26 cellular contexts compared by ENCODE assay signal in genomic region chr13:113663934-113664333, GRCh38. TPM values are rescaled to one million over a fixed set of nuclear protein-coding genes. Genes with fewer than 3 reads are reported as not detected.
DNase-seq lines count a peak whose midpoint lies in the region; ATAC-seq and TF ChIP-seq lines count a peak whose summit lies in the region.
"Had no signal": no experiment of that assay in that cellular context is flagged by ENCODE, and none has a peak within 500 bp of the region (broad histone marks: within the 10 kb centered on the region; RNA-seq: fewer than 3 reads in every experiment).

No MANE protein-coding gene starts in this region.

- H3K36me3 Mint-ChIP-seq in natural killer cell: peaks cover 12% of the 10 kb centered on the region
- peaks cover 11% of the 10 kb centered on the region for H3K36me3 Mint-ChIP-seq in natural killer cell treated with Interleukin-12 subunit alpha and Interleukin-12 subunit beta and Interleukin-15 and Interleukin-18, amount 100 ng/mL, for 72 hours

- no peaks in the 10 kb centered on the region for H3K4me1 Mint-ChIP-seq in natural killer cell
- peaks cover 0 to 4% of the 10 kb centered on the region in 2 donors for H3K4me1 Mint-ChIP-seq in natural killer cell treated with Interleukin-12 subunit alpha and Interleukin-12 subunit beta and Interleukin-15 and Interleukin-18, amount 100 ng/mL, for 72 hours (ENCODE audit: low read depth in 2 of 2)

- no peaks in the 10 kb centered on the region for H3K27me3 Mint-ChIP-seq in natural killer cell (ENCODE audit: low read depth in 2 of 2)
- H3K27me3 Mint-ChIP-seq in natural killer cell treated with Interleukin-12 subunit alpha and Interleukin-12 subunit beta and Interleukin-15 and Interleukin-18, amount 100 ng/mL, for 72 hours: no peaks in the 10 kb centered on the region
- H3K27me3 Mint-ChIP-seq: CD4-positive, alpha-beta T cell had no signal

- no peak overlapping the region for H3K27ac Mint-ChIP-seq in natural killer cell
- no peak overlapping the region for H3K27ac Mint-ChIP-seq in natural killer cell treated with Interleukin-12 subunit alpha and Interleukin-12 subunit beta and Interleukin-15 and Interleukin-18, amount 100 ng/mL, for 72 hours
- H3K27ac Mint-ChIP-seq: CD4-positive, alpha-beta T cell; dendritic cell treated with granulocyte-macrophage colony-stimulating factor and Interleukin-4, amounts not matched to agents 40 ng/mL and 50 ng/mL, for 4 days; HFFc6; T-helper 2 cell treated with Interferon-gamma antibody and Interleukin-4, amounts not matched to agents 5 μg/mL and 100 μg/mL, for 36 hours had no signal

- no peaks in the 10 kb centered on the region for H3K27me3 ChIP-seq in dorsolateral prefrontal cortex
- H3K27me3 ChIP-seq: cardiac muscle cell had no signal

- ATAC-seq in natural killer cell (no peak), sciatic nerve (no peak), HG03571 (IDR thresholded peaks at IDR 0.05; ENCODE audit: unreplicated experiment) (no peak), HG03432 (IDR thresholded peaks at IDR 0.05; ENCODE audit: unreplicated experiment) (no peak)
- no peak for ATAC-seq in natural killer cell treated with Interleukin-12 subunit alpha and Interleukin-12 subunit beta and Interleukin-15 and Interleukin-18, amount 100 ng/mL, for 72 hours
- ATAC-seq: psoas muscle, SK-N-SH treated with all-trans-retinoic acid at 6 μM for 48 hours had no signal

- intact Hi-C loops in natural killer cell (cut with micrococcal nuclease): no loop called here
- intact Hi-C loops in dorsolateral prefrontal cortex (cut with DNase I): no loop called here
- intact Hi-C loops in sciatic nerve (cut with DNase I): no loop called here

- H3K4me3 Mint-ChIP-seq in natural killer cell: no peak overlapping the region
- H3K4me3 Mint-ChIP-seq in natural killer cell treated with Interleukin-12 subunit alpha and Interleukin-12 subunit beta and Interleukin-15 and Interleukin-18, amount 100 ng/mL, for 72 hours: no peak overlapping the region
- H3K4me3 Mint-ChIP-seq: CD4-positive, alpha-beta T cell; dendritic cell treated with granulocyte-macrophage colony-stimulating factor and Interleukin-4, amounts not matched to agents 40 ng/mL and 50 ng/mL, for 4 days; HFFc6; T-helper 2 cell treated with Interferon-gamma antibody and Interleukin-4, amounts not matched to agents 5 μg/mL and 100 μg/mL, for 36 hours had no signal

- DNase-seq in natural killer cell (peak; percentile 10), dorsolateral prefrontal cortex (peak in 6 of 10 donors; percentile 8 to 26 (median 14)), sciatic nerve (ENCODE audit: low spot score) (peak; percentile 30), AML-193 (lab: John Stamatoyannopoulos, UW) (no peak)
- no peak for DNase-seq in natural killer cell treated with Interleukin-12 subunit alpha and Interleukin-12 subunit beta and Interleukin-15 and Interleukin-18, amount 100 ng/mL, for 72 hours (ENCODE audit: low spot score)
- DNase-seq: activated CD4-positive, alpha-beta T cell treated with anti-CD3 and anti-CD28 coated beads, Interleukin-2, amount 50 U/mL, for 48 hours; activated CD8-positive, alpha-beta memory T cell treated with anti-CD3 and anti-CD28 coated beads, Interleukin-2, amount 50 U/mL, for 48 hours; GM23248; HFFc6; mammary epithelial cell; NCI-H1105; NCI-H2081; small intestine; stimulated activated CD4-positive, alpha-beta T cell treated with anti-CD3 and anti-CD28 coated beads, Interleukin-2, amount 100 ng/mL, for 24 hours had no signal

- no peak overlapping the region for H3K27ac ChIP-seq in dorsolateral prefrontal cortex
- H3K27ac ChIP-seq: cardiac muscle cell, GM23248, neutrophil, psoas muscle had no signal

- H3K4me3 ChIP-seq in dorsolateral prefrontal cortex: no peak overlapping the region
- H3K4me3 ChIP-seq: cardiac muscle cell, GM23248, psoas muscle had no signal

- TF ChIP-seq CTCF in natural killer cell (IDR thresholded peaks at IDR 0.05): no peak
- no peak for TF ChIP-seq CTCF in dorsolateral prefrontal cortex (IDR thresholded peaks at IDR 0.05 in 54 of 56, conservative IDR thresholded peaks at IDR 0.05 in 2 of 56; ENCODE audit: low read depth in 1 of 56, partially characterized antibody in 56 of 56)

- H3K9me3 Mint-ChIP-seq in natural killer cell: peaks cover 4 to 7% of the 10 kb centered on the region in 2 donors
- peaks cover 7% of the 10 kb centered on the region for H3K9me3 Mint-ChIP-seq in natural killer cell treated with Interleukin-12 subunit alpha and Interleukin-12 subunit beta and Interleukin-15 and Interleukin-18, amount 100 ng/mL, for 72 hours

RNA-seq across cellular contexts. Expression of gene GRK1, which starts 3.1 kb away (rescaled TPM):
- total RNA-seq in natural killer cell (not detected), dorsolateral prefrontal cortex (1 to 10 TPM in 10 of 120 experiments, under 1 TPM in 87, not detected in 23; 0.12 to 2.2 (median 0.44) TPM), sciatic nerve (0.09 TPM)
- total RNA-seq in natural killer cell treated with Interleukin-12 subunit alpha and Interleukin-12 subunit beta and Interleukin-15 and Interleukin-18, amount 100 ng/mL, for 72 hours: under 1 TPM in 1 of 2 donors, not detected in 1; 0.14 TPM
- total RNA-seq: CD4-positive, alpha-beta T cell; endothelial cell of umbilical vein; GM23248; HFFc6; kidney epithelial cell; M059J had no signal

RNA-seq across cellular contexts. Expression of gene ATP4B, which starts 5.9 kb away (rescaled TPM):
- total RNA-seq in natural killer cell (not detected), dorsolateral prefrontal cortex (not detected), sciatic nerve (not detected)
- not detected for total RNA-seq in natural killer cell treated with Interleukin-12 subunit alpha and Interleukin-12 subunit beta and Interleukin-15 and Interleukin-18, amount 100 ng/mL, for 72 hours
- total RNA-seq: cardiac muscle cell; CD4-positive, alpha-beta T cell; endothelial cell of umbilical vein; GM23248; HFFc6; kidney epithelial cell; M059J; mammary epithelial cell; psoas muscle had no signal

Comparison
In these comparisons a context has a peak if more than half of its experiments do, and no peak if none do; other contexts are left out.
1. DNase-seq: peak in natural killer cell (single experiment), dorsolateral prefrontal cortex (6 of 10) and sciatic nerve (single experiment); none in natural killer cell treated with Interleukin-12 subunit alpha and Interleukin-12 subunit beta and Interleukin-15 and Interleukin-18, amount 100 ng/mL, for 72 hours (single experiment) and AML-193 (0 of 2).